8 cellular contexts compared by ENCODE assay signal in genomic region chr16:67013238-67013822, GRCh38. TPM values are rescaled to one million over a fixed set of nuclear protein-coding genes. Genes with fewer than 3 reads are reported as not detected.
A peak's percentile ranks its signal among the peaks of the same experiment; 100 is the strongest.
DNase-seq lines count a peak whose midpoint lies in the region; ATAC-seq, FAIRE-seq and TF ChIP-seq lines count a peak whose summit lies in the region.

No MANE protein-coding gene starts in this region.

- H3K4me3 ChIP-seq in H7 (ENCODE audit: insufficient read depth, low read depth, low read length): peak overlapping the region; percentile 44
- H3K4me3 ChIP-seq in GM12878: peak overlapping the region; percentile 68
- peak overlapping the region; percentile 27 for H3K4me3 ChIP-seq in mesodermal cell (ENCODE audit: extremely low read depth, insufficient read depth, low read length, poor library complexity, severe bottlenecking)

- peak overlapping the region; percentile 78 for H2AFZ ChIP-seq in GM12878 (ENCODE audit: control insufficient read depth, low read depth, low read length)

- intact Hi-C loops in GM12878 (cut with micrococcal nuclease; ENCODE audit: unreplicated experiment): loop anchor here (5.0 to 10.0 kb wide), 2 partner anchors 36 to 59 kb away; no protein-coding TSS in a partner anchor

- H3K9ac ChIP-seq in GM12878 (ENCODE audit: control insufficient read depth, insufficient read depth, low read length): peak overlapping the region; percentile 11; the same call in 1 of the 2 replicates

- no peaks in the 10 kb centered on the region for H3K36me3 ChIP-seq in H7 (replicated peaks; ENCODE audit: control insufficient read depth, insufficient read depth, low read length)
- H3K36me3 ChIP-seq in GM12878 (ENCODE audit: control insufficient read depth in 2 of 2, insufficient read depth in 2 of 2, low read length in 1 of 2): no peaks in the 10 kb centered on the region
- H3K36me3 ChIP-seq in mesodermal cell (ENCODE audit: control insufficient read depth, insufficient read depth, low read length): no peaks in the 10 kb centered on the region

- SMC1A ChIA-PET in GM12878 (lab: Charles Lee; ENCODE audit: uncharacterized antibody, unreplicated experiment): interaction anchor here (0.7 to 2.5 kb wide), 12 partner anchors 10 to 146 kb away, joined by 3 to 12 read pairs (median 4); no protein-coding TSS in a partner anchor

- WGBS in GM12878 (ENCODE audit: insufficient coverage, insufficient replicate concordance, low lambda C conversion rate, missing lambda C conversion rate): 18% methylated on average over 19 of the region's 21 CpGs
- 14 to 26% methylated on average over 13 to 17 of the region's 21 CpGs for WGBS in mesodermal cell (ENCODE audit: insufficient coverage in 2 of 2), 2 experiments

- H4K20me1 ChIP-seq in GM12878 (ENCODE audit: control insufficient read depth, insufficient read depth): no peaks in the 10 kb centered on the region

- peak overlapping the region; percentile 88 for H3K4me2 ChIP-seq in GM12878 (ENCODE audit: control insufficient read depth, insufficient read depth)

- RAD21 ChIA-PET in GM12878 (lab: Charles Lee; ENCODE audit: unreplicated experiment): interaction anchor here (0.7 to 1.8 kb wide), 7 partner anchors 15 to 142 kb away, joined by 3 to 8 read pairs (median 4); no protein-coding TSS in a partner anchor

- no peak for TF ChIP-seq CTCF in 22Rv1 (IDR thresholded peaks at IDR 0.05)
- TF ChIP-seq CTCF in GM12878 (IDR thresholded peaks at IDR 0.05 in 2 of 3, conservative IDR thresholded peaks at IDR 0.05 in 1 of 3; ENCODE audit: control insufficient read depth in 2 of 3, extremely low read depth in 1 of 3, insufficient read depth in 1 of 3, low read depth in 3 of 3, low read length in 3 of 3): no peak

- CTCF ChIA-PET in GM12878 (lab: Yijun Ruan, JAX): interaction anchor here (0.7 to 12.3 kb wide), 12 partner anchors 22 to 143 kb away, joined by 3 to 205 read pairs (median 4); no protein-coding TSS in a partner anchor

- no peak for ATAC-seq in GM12878

- peaks cover 13% of the 10 kb centered on the region; the same call in 1 of the 2 replicates for H3K4me1 ChIP-seq in GM12878 (ENCODE audit: control insufficient read depth, insufficient read depth, low read length)
- H3K4me1 ChIP-seq in mesodermal cell (ENCODE audit: control insufficient read depth, insufficient read depth, low read length, poor library complexity, severe bottlenecking): peaks cover 18% of the 10 kb centered on the region

- no peaks in the 10 kb centered on the region for H3K79me2 ChIP-seq in GM12878 (ENCODE audit: control insufficient read depth, insufficient read depth, low read length)

- no peak for FAIRE-seq in GM12878 (lab: Jason Lieb, UNC)

- TF ChIP-seq POLR2A in GM12878 (IDR thresholded peaks at IDR 0.05; ENCODE audit: low read depth, low read length): no peak

- H3K27me3 ChIP-seq in H7 (ENCODE audit: control insufficient read depth, insufficient read depth, low read length) (peaks cover 30% of the 10 kb centered on the region), GM12878 (replicated peaks in 1 of 2; ENCODE audit: control insufficient read depth in 2 of 2, insufficient read depth in 2 of 2, low read length in 1 of 2) (peaks cover 0 to 2% of the 10 kb centered on the region in 2 experiments; a peak in 3 of 4 replicates)

- in situ Hi-C loops in GM12878 (cut with MboI): no loop called here

- peak; percentile 61 for DNase-seq in H7
- DNase-seq in GM12878 (ENCODE audit: low read depth, low spot score): no peak
- no peak for DNase-seq in SKM-1 (lab: John Stamatoyannopoulos, UW; ENCODE audit: unreplicated experiment)
- no peak for DNase-seq in GOT3 (lab: John Stamatoyannopoulos, UW)
- no peak for DNase-seq in NCI-H345 (lab: John Stamatoyannopoulos, UW)
- no peak for DNase-seq in HCEC 1CT

- POLR2A ChIA-PET in GM12878 (lab: Charles Lee): interaction anchor here (0.6 to 2.1 kb wide), 4 partner anchors 15 to 172 kb away, joined by 3 to 7 read pairs (median 4); partner anchors contain the start of gene CBFB

- H3K9me3 ChIP-seq in GM12878 (replicated peaks; ENCODE audit: control insufficient read depth, insufficient read depth, low read length) (no peaks in the 10 kb centered on the region), mesodermal cell (ENCODE audit: control insufficient read depth, low read length) (no peaks in the 10 kb centered on the region)

- H3K27ac ChIP-seq in 22Rv1 (peak overlapping the region; percentile 38), GM12878 (ENCODE audit: control insufficient read depth, insufficient read depth) (no peak overlapping the region), mesodermal cell (ENCODE audit: low read depth, low read length, severe bottlenecking) (peak overlapping the region; percentile 72)

- no peak for TF ChIP-seq EP300 in GM12878 (IDR thresholded peaks at IDR 0.05; ENCODE audit: borderline replicate concordance in 1 of 2, control insufficient read depth in 1 of 2, low read depth in 2 of 2, low read length in 2 of 2)

- BruUV-seq in GM12878 (replicated peaks; lab: Mats Ljungman, UMichigan): no TSS peak

- TF ChIP-seq RAD21 in GM12878 (IDR thresholded peaks at IDR 0.05; ENCODE audit: insufficient read depth, low read depth, low read length): no peak

TF ChIP-seq in GM12878, 131 proteins besides CTCF, POLR2A, EP300 and RAD21 (continues in another document):
- no peak for TF ChIP-seq HDGF (IDR thresholded peaks at IDR 0.05)

RNA-seq across cellular contexts. Expression of gene CBFB, which starts 15.6 kb away (rescaled TPM):
- 31.4 and 49.3 TPM in 2 replicates for total RNA-seq in H7 (2014; rRNA removed; shearing (Covaris generic))
- 58.4 and 64.5 TPM in 2 replicates for total RNA-seq in GM12878 (2013; cell fraction: nucleolus; rRNA removed)
- 65.0 and 70.8 TPM in 2 replicates for total RNA-seq in GM12878 (2014; rRNA removed)
- 61.8 and 76.7 TPM in 2 replicates for total RNA-seq in GM12878 (2014; rRNA removed; fragmentation: Illumina TruSeq; extraction: Trizol)
- total RNA-seq in GM12878 (2021): 83.4 and 83.8 TPM in 2 replicates
- 14.7 TPM for polyA plus RNA-seq in GM12878 (2011; ENCODE audit: low read depth)
- 81.6 and 92.3 TPM in 2 replicates for polyA plus RNA-seq in GM12878 (2011; rRNA removed)
- 26.2 and 32.0 TPM in 2 replicates for polyA plus RNA-seq in GM12878 (2011; cell fraction: cytosol; rRNA removed)
- polyA plus RNA-seq in GM12878 (2011; cell fraction: nucleus; rRNA removed): 21.6 and 37.6 TPM in 2 replicates
- 30.0 and 34.5 TPM in 2 replicates for polyA plus RNA-seq in GM12878 (2012)
- polyA plus RNA-seq in GM12878 (2014; fragmentation: Illumina TruSeq; extraction: Trizol): 56.1 and 66.4 TPM in 2 replicates
- polyA plus RNA-seq in GM12878 (2014; fragmentation: Nextera tagmentation; extraction: Ambion mirVana): 10 to 100 TPM; 25.3 to 43.6 TPM
- polyA plus RNA-seq in GM12878 (2014; rRNA removed): 43.0 and 52.1 TPM in 2 replicates
- 10 to 100 TPM; 31.6 to 75.1 TPM for polyA plus RNA-seq in GM12878 (2016; fragmentation: Nextera tagmentation; extraction: Ambion mirVana)
- 35.3 and 68.1 TPM in 2 replicates for polyA minus RNA-seq in GM12878 (2011; rRNA and poly(A)+ RNA removed)
- polyA minus RNA-seq in GM12878 (2011; cell fraction: cytosol; rRNA and poly(A)+ RNA removed): 34.1 and 47.1 TPM in 2 replicates
- 13.9 and 25.5 TPM in 2 replicates for polyA minus RNA-seq in GM12878 (2011; cell fraction: nucleus; rRNA and poly(A)+ RNA removed)
- 89.3 TPM for polyA plus RNA-seq in mesodermal cell (2013, experiment 1 of 2)
- 80.7 TPM for polyA plus RNA-seq in mesodermal cell (2013, experiment 2 of 2)

RNA-seq across cellular contexts. Expression of gene CES4A, which starts 24.9 kb away (rescaled TPM):
- total RNA-seq in H7 (2014; rRNA removed; shearing (Covaris generic)): 0.07 and 0.45 TPM in 2 replicates
- total RNA-seq in GM12878 (2013; cell fraction: nucleolus; rRNA removed): not detected in 2 replicates
- total RNA-seq in GM12878 (2014; rRNA removed) (2.3 and 3.4 TPM in 2 replicates), GM12878 (2014; rRNA removed; fragmentation: Illumina TruSeq; extraction: Trizol) (1.7 and 2.0 TPM in 2 replicates), GM12878 (2021) (1.8 and 3.3 TPM in 2 replicates)
- polyA plus RNA-seq in GM12878 (2011; ENCODE audit: low read depth): 7.0 TPM
- polyA plus RNA-seq in GM12878 (2011; rRNA removed) (0.05 TPM in 1 of 2 replicates, not detected in the other), GM12878 (2014; fragmentation: Illumina TruSeq; extraction: Trizol) (3.2 and 4.2 TPM in 2 replicates), GM12878 (2014; fragmentation: Nextera tagmentation; extraction: Ambion mirVana) (1 to 10 TPM; 1.8 to 1.9 TPM), GM12878 (2014; rRNA removed) (4.3 and 5.0 TPM in 2 replicates), GM12878 (2016; fragmentation: Nextera tagmentation; extraction: Ambion mirVana) (1 to 10 TPM; 1.7 to 2.5 TPM)
- polyA plus RNA-seq in GM12878 (2011; cell fraction: cytosol; rRNA removed): not detected in 2 replicates
- not detected in 2 replicates for polyA plus RNA-seq in GM12878 (2011; cell fraction: nucleus; rRNA removed)
- 6.1 and 7.6 TPM in 2 replicates for polyA plus RNA-seq in GM12878 (2012)
- not detected in 2 replicates for polyA minus RNA-seq in GM12878 (2011; rRNA and poly(A)+ RNA removed)
- not detected in 2 replicates for polyA minus RNA-seq in GM12878 (2011; cell fraction: cytosol; rRNA and poly(A)+ RNA removed)
- polyA minus RNA-seq in GM12878 (2011; cell fraction: nucleus; rRNA and poly(A)+ RNA removed): 0.19 TPM in 1 of 2 replicates, not detected in the other
- polyA plus RNA-seq in mesodermal cell (2013, experiment 1 of 2): 1.4 TPM
- 0.86 TPM for polyA plus RNA-seq in mesodermal cell (2013, experiment 2 of 2)

RNA-seq across cellular contexts. Expression of gene CES3, which starts 52.3 kb away (rescaled TPM):
- total RNA-seq in H7 (2014; rRNA removed; shearing (Covaris generic)): 0.31 and 0.44 TPM in 2 replicates
- 6.9 and 11.2 TPM in 2 replicates for total RNA-seq in GM12878 (2013; cell fraction: nucleolus; rRNA removed)
- 0.71 and 1.4 TPM in 2 replicates for total RNA-seq in GM12878 (2014; rRNA removed)
- total RNA-seq in GM12878 (2014; rRNA removed; fragmentation: Illumina TruSeq; extraction: Trizol): 0.72 and 0.83 TPM in 2 replicates
- total RNA-seq in GM12878 (2021): 1.9 and 3.1 TPM in 2 replicates
- polyA plus RNA-seq in GM12878 (2011; ENCODE audit: low read depth): 0.16 TPM
- 0.62 and 1.3 TPM in 2 replicates for polyA plus RNA-seq in GM12878 (2011; rRNA removed)
- 0.90 and 1.3 TPM in 2 replicates for polyA plus RNA-seq in GM12878 (2011; cell fraction: cytosol; rRNA removed)
- polyA plus RNA-seq in GM12878 (2011; cell fraction: nucleus; rRNA removed): 7.5 and 8.9 TPM in 2 replicates
- polyA plus RNA-seq in GM12878 (2012): 0.89 and 1.6 TPM in 2 replicates
- 0.10 and 0.76 TPM in 2 replicates for polyA plus RNA-seq in GM12878 (2014; fragmentation: Illumina TruSeq; extraction: Trizol)
- polyA plus RNA-seq in GM12878 (2014; fragmentation: Nextera tagmentation; extraction: Ambion mirVana): under 1 TPM; 0.09 to 0.18 TPM
- polyA plus RNA-seq in GM12878 (2014; rRNA removed): 1.5 and 3.0 TPM in 2 replicates
- under 1 TPM; 0.68 to 0.76 TPM for polyA plus RNA-seq in GM12878 (2016; fragmentation: Nextera tagmentation; extraction: Ambion mirVana)
- polyA minus RNA-seq in GM12878 (2011; rRNA and poly(A)+ RNA removed): 0.80 and 2.0 TPM in 2 replicates
- 0.67 TPM in 1 of 2 replicates, not detected in the other for polyA minus RNA-seq in GM12878 (2011; cell fraction: cytosol; rRNA and poly(A)+ RNA removed)
- polyA minus RNA-seq in GM12878 (2011; cell fraction: nucleus; rRNA and poly(A)+ RNA removed): 3.3 and 3.4 TPM in 2 replicates
- 1.5 TPM for polyA plus RNA-seq in mesodermal cell (2013, experiment 1 of 2)
- 1.3 TPM for polyA plus RNA-seq in mesodermal cell (2013, experiment 2 of 2)
